ENCODE assay signal across 8 cellular contexts in genomic region chr10:104308439-104308903, GRCh38. TPM values are rescaled to one million over a fixed set of nuclear protein-coding genes. Genes with fewer than 3 reads are reported as not detected.
A peak's percentile ranks its signal among the peaks of the same experiment; 100 is the strongest.
DNase-seq lines count a peak whose midpoint lies in the region; ATAC-seq and TF ChIP-seq lines count a peak whose summit lies in the region.

No MANE protein-coding gene starts in this region.

- peak overlapping the region; percentile 26 to 92 (median 90) for H3K27ac Mint-ChIP-seq in IgD-negative memory B cell

- peak overlapping the region in 2 of 4 donors; percentile 2 to 18 for H3K4me3 Mint-ChIP-seq in IgD-negative memory B cell

- peaks cover 20 to 26% (median 21%) of the 10 kb centered on the region in 3 donors for H3K4me1 Mint-ChIP-seq in IgD-negative memory B cell

- TF ChIP-seq CTCF in omental fat pad (IDR thresholded peaks at IDR 0.05) = no peak

- H3K36me3 Mint-ChIP-seq in IgD-negative memory B cell = no peaks in the 10 kb centered on the region

- no peaks in the 10 kb centered on the region for H3K9me3 Mint-ChIP-seq in IgD-negative memory B cell

- peak; percentile 65 for DNase-seq in activated CD8-positive, alpha-beta memory T cell treated with anti-CD3 and anti-CD28 coated beads for 24 hours
- DNase-seq in activated CD8-positive, alpha-beta memory T cell treated with anti-CD3 and anti-CD28 coated beads, Interleukin-2, amount 50 U/mL, for 4 hours = no peak
- DNase-seq in omental fat pad (ENCODE audit: low spot score) (peak; percentile 7), cerebellum (ENCODE audit: low spot score) (no peak), pons (ENCODE audit: low spot score) (no peak), left colon (no peak)

- intact Hi-C loops in left colon (cut with DNase I, micrococcal nuclease) = loop anchor here (5.0 kb wide), 1 partner anchor 39 kb away; no protein-coding TSS in a partner anchor

- H3K27me3 Mint-ChIP-seq in IgD-negative memory B cell = no peaks in the 10 kb centered on the region

- ATAC-seq in GM21737 (IDR thresholded peaks at IDR 0.05; ENCODE audit: unreplicated experiment) = peak; percentile 66
- ATAC-seq in omental fat pad (ENCODE audit: low FRiP score) = no peak
- ATAC-seq in left colon = no peak

RNA-seq across cellular contexts. Expression of gene ITPRIP, which starts 29.8 kb away (rescaled TPM):
- 22.8 TPM for polyA plus RNA-seq in IgD-negative memory B cell
- total RNA-seq in omental fat pad (10 to 100 TPM; 23.4 to 66.2 (median 49.9) TPM), cerebellum (4.3 TPM), left colon (1 to 10 TPM; 5.0 to 5.1 TPM)

RNA-seq across cellular contexts. Expression of gene GSTO2, which starts 39.5 kb away (rescaled TPM):
- polyA plus RNA-seq in IgD-negative memory B cell = 0.90 TPM
- total RNA-seq in omental fat pad (1 to 10 TPM in 1 of 4 donors, under 1 TPM in 3; 0.12 to 1.4 (median 0.54) TPM), cerebellum (2.2 TPM), left colon (10 to 100 TPM; 13.7 to 27.9 TPM)

RNA-seq across cellular contexts. Expression of gene CFAP58, which starts 45.2 kb away (rescaled TPM):
- not detected for polyA plus RNA-seq in IgD-negative memory B cell
- total RNA-seq in omental fat pad = under 1 TPM; 0.19 to 0.95 (median 0.33) TPM
- total RNA-seq in cerebellum = 0.45 TPM
- total RNA-seq in left colon = under 1 TPM; 0.09 to 0.20 TPM

RNA-seq across cellular contexts. Expression of gene GSTO1, which starts 53.8 kb away (rescaled TPM):
- polyA plus RNA-seq in IgD-negative memory B cell = 101 TPM
- 100 to 1,000 TPM in 2 of 4 donors, 10 to 100 TPM in 2; 63.9 to 116 (median 97.6) TPM for total RNA-seq in omental fat pad
- 7.9 TPM for total RNA-seq in cerebellum
- total RNA-seq in left colon = 10 to 100 TPM; 67.5 to 71.2 TPM

Comparison
In these comparisons a context has a peak if more than half of its experiments do, and no peak if none do; other contexts are left out.
1. DNase-seq: peak in activated CD8-positive, alpha-beta memory T cell treated with anti-CD3 and anti-CD28 coated beads for 24 hours (single experiment) and omental fat pad (single experiment); none in activated CD8-positive, alpha-beta memory T cell treated with anti-CD3 and anti-CD28 coated beads, Interleukin-2, amount 50 U/mL, for 4 hours (single experiment), cerebellum (single experiment), pons (single experiment) and left colon (0 of 2).